Comparison of ENCODE assay signal across 2 cellular contexts in genomic region chr1:206985162-206985749, GRCh38.
TF ChIP-seq lines count a peak whose summit lies in the region.

No MANE protein-coding gene starts in this region.

TF ChIP-seq in HepG2, 621 proteins besides CTCF, POLR2A, EP300 and RAD21:
- TF ChIP-seq MAFF (IDR thresholded peaks at IDR 0.05; ENCODE audit: low read depth, low read length) = peak; percentile 61
- TF ChIP-seq NFE2L1 (CRISPR knock-in tag; IDR thresholded peaks at IDR 0.05; ENCODE audit: borderline replicate concordance) = no peak
- TF ChIP-seq MAFK (conservative IDR thresholded peaks at IDR 0.05 in 1 of 2, IDR thresholded peaks at IDR 0.05 in 1 of 2; ENCODE audit: low read length in 2 of 2) = peak; percentile 55 to 74; a peak in 3 of 4 replicates
- TF ChIP-seq YY1 (IDR thresholded peaks at IDR 0.05; ENCODE audit: insufficient read depth, insufficient replicate concordance, low read depth, low read length) = no peak
- TF ChIP-seq PHF8 (CRISPR knock-in tag; IDR thresholded peaks at IDR 0.05) = no peak

TF ChIP-seq in K562, 482 proteins besides CTCF, POLR2A, EP300 and RAD21:
- peak; percentile 76 for TF ChIP-seq MAFF (IDR thresholded peaks at IDR 0.05; ENCODE audit: low read length)
- no peak for TF ChIP-seq POLR2AphosphoS5 (IDR thresholded peaks at IDR 0.05; ENCODE audit: control insufficient read depth, insufficient read depth, low read depth, low read length)
- TF ChIP-seq, protein P1, sequence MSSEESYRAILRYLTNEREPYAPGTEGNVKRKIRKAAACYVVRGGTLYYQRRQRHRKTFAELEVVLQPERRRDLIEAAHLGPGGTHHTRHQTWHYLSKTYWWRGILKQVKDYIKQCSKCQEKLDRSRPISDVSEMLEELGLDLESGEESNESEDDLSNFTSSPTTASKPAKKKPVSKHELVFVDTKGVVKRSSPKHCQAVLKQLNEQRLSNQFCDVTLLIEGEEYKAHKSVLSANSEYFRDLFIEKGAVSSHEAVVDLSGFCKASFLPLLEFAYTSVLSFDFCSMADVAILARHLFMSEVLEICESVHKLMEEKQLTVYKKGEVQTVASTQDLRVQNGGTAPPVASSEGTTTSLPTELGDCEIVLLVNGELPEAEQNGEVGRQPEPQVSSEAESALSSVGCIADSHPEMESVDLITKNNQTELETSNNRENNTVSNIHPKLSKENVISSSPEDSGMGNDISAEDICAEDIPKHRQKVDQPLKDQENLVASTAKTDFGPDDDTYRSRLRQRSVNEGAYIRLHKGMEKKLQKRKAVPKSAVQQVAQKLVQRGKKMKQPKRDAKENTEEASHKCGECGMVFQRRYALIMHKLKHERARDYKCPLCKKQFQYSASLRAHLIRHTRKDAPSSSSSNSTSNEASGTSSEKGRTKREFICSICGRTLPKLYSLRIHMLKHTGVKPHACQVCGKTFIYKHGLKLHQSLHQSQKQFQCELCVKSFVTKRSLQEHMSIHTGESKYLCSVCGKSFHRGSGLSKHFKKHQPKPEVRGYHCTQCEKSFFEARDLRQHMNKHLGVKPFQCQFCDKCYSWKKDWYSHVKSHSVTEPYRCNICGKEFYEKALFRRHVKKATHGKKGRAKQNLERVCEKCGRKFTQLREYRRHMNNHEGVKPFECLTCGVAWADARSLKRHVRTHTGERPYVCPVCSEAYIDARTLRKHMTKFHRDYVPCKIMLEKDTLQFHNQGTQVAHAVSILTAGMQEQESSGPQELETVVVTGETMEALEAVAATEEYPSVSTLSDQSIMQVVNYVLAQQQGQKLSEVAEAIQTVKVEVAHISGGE (CRISPR knock-in tag; IDR thresholded peaks at IDR 0.05) = no peak
- TF ChIP-seq COPS2 (conservative IDR thresholded peaks at IDR 0.05) = no peak
- TF ChIP-seq C11orf30 (IDR thresholded peaks at IDR 0.05; ENCODE audit: low read depth) = peak; percentile 90
- TF ChIP-seq BDP1 (IDR thresholded peaks at IDR 0.05; ENCODE audit: insufficient read depth, insufficient read length) = no peak
- no peak for TF ChIP-seq ETV6 (IDR thresholded peaks at IDR 0.05; ENCODE audit: borderline replicate concordance in 1 of 2, low read depth in 2 of 2, low read length in 1 of 2)
- TF ChIP-seq ETV6 (CRISPR knock-in tag; IDR thresholded peaks at IDR 0.05; ENCODE audit: borderline replicate concordance) = no peak
- no peak for TF ChIP-seq ZNF77 (CRISPR knock-in tag; IDR thresholded peaks at IDR 0.05)
- no peak for TF ChIP-seq HNRNPH1 (optimal IDR thresholded peaks at IDR 0.05; ENCODE audit: low read depth, low read length)
- no peak for TF ChIP-seq FOXA1 (IDR thresholded peaks at IDR 0.05; ENCODE audit: borderline replicate concordance)
- TF ChIP-seq MAFK (IDR thresholded peaks at IDR 0.05; ENCODE audit: low read length) = peak; percentile 45; the same call in 1 of the 2 replicates
- TF ChIP-seq ASH1L (IDR thresholded peaks at IDR 0.05; ENCODE audit: borderline replicate concordance, low read depth, partially characterized antibody) = no peak
- no peak for TF ChIP-seq BMI1 (IDR thresholded peaks at IDR 0.05; ENCODE audit: low read length)
- no peak for TF ChIP-seq TCF7L2 (IDR thresholded peaks at IDR 0.05; ENCODE audit: low read depth, low read length)
- TF ChIP-seq ZNF316 (IDR thresholded peaks at IDR 0.05) = peak; percentile 91
- TF ChIP-seq TSHZ1 (CRISPR knock-in tag; IDR thresholded peaks at IDR 0.05) = no peak
- TF ChIP-seq ZNF12 (CRISPR knock-in tag; IDR thresholded peaks at IDR 0.05) = no peak
- TF ChIP-seq ATF6 (CRISPR knock-in tag; IDR thresholded peaks at IDR 0.05) = no peak
- no peak for TF ChIP-seq ZNF518B (CRISPR knock-in tag; IDR thresholded peaks at IDR 0.05)
- TF ChIP-seq NCOA1 (IDR thresholded peaks at IDR 0.05; ENCODE audit: low read depth) = no peak
- TF ChIP-seq SMAD2 (IDR thresholded peaks at IDR 0.05; ENCODE audit: low read depth, low read length) = no peak
- no peak for TF ChIP-seq MCM5 (IDR thresholded peaks at IDR 0.05; ENCODE audit: low read depth)
- no peak for TF ChIP-seq REST (CRISPR knock-in tag; IDR thresholded peaks at IDR 0.05; ENCODE audit: low read depth)
- TF ChIP-seq ZNF24 (IDR thresholded peaks at IDR 0.05) = no peak
- TF ChIP-seq ESRRB (CRISPR knock-in tag; IDR thresholded peaks at IDR 0.05; ENCODE audit: borderline replicate concordance) = no peak
- TF ChIP-seq NFATC3 (IDR thresholded peaks at IDR 0.05) = no peak
- TF ChIP-seq DACH1 (IDR thresholded peaks at IDR 0.05; ENCODE audit: partially characterized antibody) = no peak
- TF ChIP-seq MAFG (tag; conservative IDR thresholded peaks at IDR 0.05) = peak; percentile 81
- no peak for TF ChIP-seq NCOA6 (IDR thresholded peaks at IDR 0.05)
- no peak for TF ChIP-seq FOXK2 (conservative IDR thresholded peaks at IDR 0.05 in 1 of 2, IDR thresholded peaks at IDR 0.05 in 1 of 2; ENCODE audit: low read depth in 2 of 2)
- no peak for TF ChIP-seq SNIP1 (IDR thresholded peaks at IDR 0.05; ENCODE audit: low read depth)
- no peak for TF ChIP-seq HLTF (IDR thresholded peaks at IDR 0.05)
- no peak for TF ChIP-seq ZNF354B (CRISPR knock-in tag; IDR thresholded peaks at IDR 0.05)
- TF ChIP-seq ZNF146 (CRISPR knock-in tag; IDR thresholded peaks at IDR 0.05; ENCODE audit: unreplicated experiment) = no peak
- TF ChIP-seq MCM3 (IDR thresholded peaks at IDR 0.05) = no peak
